In genomic region chr11:10087621-10088225, GRCh38 we compare ENCODE assay signal across 16 cellular contexts.
"Had no signal": no experiment of that assay in that cellular context is flagged by ENCODE, and none has a peak within 500 bp of the region (broad histone marks: within the 10 kb centered on the region; RNA-seq: fewer than 3 reads in every experiment).

No MANE protein-coding gene starts in this region.

- H3K4me3 ChIP-seq: breast epithelium, coronary artery, heart right ventricle, thyroid gland, vagina had no signal

- H3K9me3 ChIP-seq: thyroid gland, vagina had no signal

- H3K4me1 ChIP-seq: breast epithelium had no signal

- H3K36me3 ChIP-seq: breast epithelium, heart right ventricle, thyroid gland, vagina had no signal

- ATAC-seq: esophagus mucosa had no signal

- H3K27ac ChIP-seq: breast epithelium, coronary artery, vagina had no signal

- DNase-seq: activated CD4-positive, alpha-beta T cell treated with anti-CD3 and anti-CD28 coated beads for 1 hour; activated CD8-positive, alpha-beta memory T cell treated with anti-CD3 and anti-CD28 coated beads for 24 hours; activated CD8-positive, alpha-beta memory T cell treated with anti-CD3 and anti-CD28 coated beads, Interleukin-2, amount 50 U/mL, for 48 hours; activated effector memory CD4-positive, alpha-beta T cell treated with anti-CD3 and anti-CD28 coated beads, Interleukin-2, amount 50 U/mL, for 16 hours; activated naive CD4-positive, alpha-beta T cell treated with anti-CD3 and anti-CD28 coated beads, Interleukin-2, amount 50 U/mL, for 16 hours; activated T-cell treated with anti-CD3 and anti-CD28 coated beads, Interleukin-2, amount 50 U/mL, for 48 hours; effector CD4-positive, alpha-beta T cell; heart right ventricle; retina; stimulated activated CD4-positive, alpha-beta T cell treated with anti-CD3 and anti-CD28 coated beads, Interleukin-2, amount 100 ng/mL, for 24 hours; stimulated activated naive CD4-positive, alpha-beta T cell treated with Interleukin-2 at 50 U/mL for 16 hours; thyroid gland had no signal

- H3K27me3 ChIP-seq: breast epithelium, heart right ventricle, thyroid gland, vagina had no signal
